Comparison of ENCODE assay signal across 1 cellular context in genomic region chr15:75647370-75648155, GRCh38.
A peak's percentile ranks its signal among the peaks of the same experiment; 100 is the strongest.
TF ChIP-seq lines count a peak whose summit lies in the region.

A gene with protein sequence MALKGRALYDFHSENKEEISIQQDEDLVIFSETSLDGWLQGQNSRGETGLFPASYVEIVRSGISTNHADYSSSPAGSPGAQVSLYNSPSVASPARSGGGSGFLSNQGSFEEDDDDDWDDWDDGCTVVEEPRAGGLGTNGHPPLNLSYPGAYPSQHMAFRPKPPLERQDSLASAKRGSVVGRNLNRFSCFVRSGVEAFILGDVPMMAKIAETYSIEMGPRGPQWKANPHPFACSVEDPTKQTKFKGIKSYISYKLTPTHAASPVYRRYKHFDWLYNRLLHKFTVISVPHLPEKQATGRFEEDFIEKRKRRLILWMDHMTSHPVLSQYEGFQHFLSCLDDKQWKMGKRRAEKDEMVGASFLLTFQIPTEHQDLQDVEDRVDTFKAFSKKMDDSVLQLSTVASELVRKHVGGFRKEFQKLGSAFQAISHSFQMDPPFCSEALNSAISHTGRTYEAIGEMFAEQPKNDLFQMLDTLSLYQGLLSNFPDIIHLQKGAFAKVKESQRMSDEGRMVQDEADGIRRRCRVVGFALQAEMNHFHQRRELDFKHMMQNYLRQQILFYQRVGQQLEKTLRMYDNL (plus strand): TSS chr15:75647912. CDS start chr15:75649103, 1,191 bp downstream.

TF ChIP-seq in HepG2, 621 proteins besides CTCF, POLR2A, EP300 and RAD21 (continued from another document and continues in another):
- TF ChIP-seq PRMT3 (CRISPR knock-in tag; IDR thresholded peaks at IDR 0.05; ENCODE audit: borderline replicate concordance, low read depth) (no peak), CSRNP1 (CRISPR knock-in tag; IDR thresholded peaks at IDR 0.05) (no peak), ZNF552 (CRISPR knock-in tag; IDR thresholded peaks at IDR 0.05; ENCODE audit: borderline replicate concordance) (no peak), KAT8 (CRISPR knock-in tag; IDR thresholded peaks at IDR 0.05) (peak; percentile 17; the same call in 1 of the 2 replicates), BCL6 (CRISPR knock-in tag; IDR thresholded peaks at IDR 0.05) (no peak), ZNF841 (CRISPR knock-in tag; IDR thresholded peaks at IDR 0.05; ENCODE audit: borderline replicate concordance) (no peak), MTF1 (CRISPR knock-in tag; IDR thresholded peaks at IDR 0.05) (no peak), MIXL1 (CRISPR knock-in tag; IDR thresholded peaks at IDR 0.05) (no peak), ZBTB7A (CRISPR knock-in tag; IDR thresholded peaks at IDR 0.05) (peak; percentile 50; the same call in 1 of the 2 replicates), NR2F1 (CRISPR knock-in tag; IDR thresholded peaks at IDR 0.05) (no peak; a peak in 1 of 4 replicates), ETS1 (CRISPR knock-in tag; IDR thresholded peaks at IDR 0.05) (0 out of 2 replicates have a peak, but pooled peaks have one; percentile 45), ZNF121 (CRISPR knock-in tag; IDR thresholded peaks at IDR 0.05) (no peak), ZNF282 (IDR thresholded peaks at IDR 0.05; ENCODE audit: partially characterized antibody) (no peak), RFXANK (CRISPR knock-in tag; IDR thresholded peaks at IDR 0.05) (no peak), ELF4 (CRISPR knock-in tag; IDR thresholded peaks at IDR 0.05; ENCODE audit: borderline replicate concordance) (no peak), ZNF326 (CRISPR knock-in tag; IDR thresholded peaks at IDR 0.05; ENCODE audit: borderline replicate concordance) (no peak), XRCC5 (optimal IDR thresholded peaks at IDR 0.05; ENCODE audit: low read length) (no peak), ZSCAN29 (CRISPR knock-in tag; conservative IDR thresholded peaks at IDR 0.05) (0 out of 2 replicates have a peak, but pooled peaks have one; percentile 31), ZNF224 (CRISPR knock-in tag; IDR thresholded peaks at IDR 0.05) (peak; percentile 25; the same call in 1 of the 2 replicates), ZNF839 (CRISPR knock-in tag; IDR thresholded peaks at IDR 0.05; ENCODE audit: borderline replicate concordance) (no peak), MED1 (CRISPR knock-in tag; IDR thresholded peaks at IDR 0.05) (peak; percentile 46), ZFP62 (CRISPR knock-in tag; IDR thresholded peaks at IDR 0.05) (no peak), HNRNPLL (IDR thresholded peaks at IDR 0.05; ENCODE audit: low read depth, low read length, poor library complexity, severe bottlenecking) (peak; percentile 92), TAF1 (CRISPR knock-in tag; IDR thresholded peaks at IDR 0.05) (peak; percentile 67), RARG (CRISPR knock-in tag; IDR thresholded peaks at IDR 0.05; ENCODE audit: low read depth) (no peak), ZXDC (CRISPR knock-in tag; IDR thresholded peaks at IDR 0.05) (no peak), ZEB1 (IDR thresholded peaks at IDR 0.05; ENCODE audit: insufficient replicate concordance, low read depth) (no peak), ZC3H13 (CRISPR knock-in tag; IDR thresholded peaks at IDR 0.05) (no peak), DPF2 (CRISPR knock-in tag; IDR thresholded peaks at IDR 0.05; ENCODE audit: borderline replicate concordance, low read depth) (no peak), ZNF350 (CRISPR knock-in tag; IDR thresholded peaks at IDR 0.05; ENCODE audit: borderline replicate concordance, low read depth) (no peak), ZNF230 (CRISPR knock-in tag; IDR thresholded peaks at IDR 0.05) (peak; percentile 7; the same call in 1 of the 2 replicates), SSRP1 (CRISPR knock-in tag; IDR thresholded peaks at IDR 0.05) (no peak), MNT (IDR thresholded peaks at IDR 0.05) (no peak), ELF3 (CRISPR knock-in tag; IDR thresholded peaks at IDR 0.05) (peak; percentile 72), ZNF557 (CRISPR knock-in tag; IDR thresholded peaks at IDR 0.05) (no peak), HNRNPL (IDR thresholded peaks at IDR 0.05; ENCODE audit: low read depth, low read length) (0 out of 2 replicates have a peak, but pooled peaks have one; percentile 11), ARID2 (CRISPR knock-in tag; IDR thresholded peaks at IDR 0.05; ENCODE audit: borderline replicate concordance) (peak; percentile 94), PITX1 (CRISPR knock-in tag; IDR thresholded peaks at IDR 0.05) (no peak), HNF4G (IDR thresholded peaks at IDR 0.05; ENCODE audit: borderline replicate concordance, low read depth, low read length) (no peak), HNF4G (CRISPR knock-in tag; IDR thresholded peaks at IDR 0.05; ENCODE audit: borderline replicate concordance, low read depth) (peak; percentile 69), CC2D1A (CRISPR knock-in tag; IDR thresholded peaks at IDR 0.05) (no peak), JUN (CRISPR knock-in tag; IDR thresholded peaks at IDR 0.05) (no peak), TGIF2 (CRISPR knock-in tag; IDR thresholded peaks at IDR 0.05) (peak; percentile 35; the same call in 1 of the 2 replicates), ESRRA (CRISPR knock-in tag; IDR thresholded peaks at IDR 0.05; ENCODE audit: low read depth) (no peak; the same call in 1 of the 2 replicates), POLR2G (IDR thresholded peaks at IDR 0.05; ENCODE audit: low read depth, low read length) (peak; percentile 64), MXD4 (CRISPR knock-in tag; IDR thresholded peaks at IDR 0.05) (0 out of 2 replicates have a peak, but pooled peaks have one; percentile 25), SP140L (CRISPR knock-in tag; IDR thresholded peaks at IDR 0.05; ENCODE audit: borderline replicate concordance) (no peak), CEBPB (IDR thresholded peaks at IDR 0.05; ENCODE audit: borderline replicate concordance, low read depth, low read length) (no peak), TCF12 (IDR thresholded peaks at IDR 0.05) (no peak), TCF12 (CRISPR knock-in tag; IDR thresholded peaks at IDR 0.05) (no peak), ZFP41 (CRISPR knock-in tag; IDR thresholded peaks at IDR 0.05; ENCODE audit: borderline replicate concordance) (no peak)
- TF ChIP-seq, protein P1, sequence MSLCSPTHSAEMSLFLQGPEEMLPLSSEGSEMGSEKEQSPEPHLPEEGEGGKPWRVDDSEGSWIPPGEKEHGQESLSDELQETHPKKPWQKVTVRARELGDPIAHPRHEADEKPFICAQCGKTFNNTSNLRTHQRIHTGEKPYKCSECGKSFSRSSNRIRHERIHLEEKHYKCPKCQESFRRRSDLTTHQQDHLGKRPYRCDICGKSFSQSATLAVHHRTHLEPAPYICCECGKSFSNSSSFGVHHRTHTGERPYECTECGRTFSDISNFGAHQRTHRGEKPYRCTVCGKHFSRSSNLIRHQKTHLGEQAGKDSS (CRISPR knock-in tag; IDR thresholded peaks at IDR 0.05; ENCODE audit: borderline replicate concordance, low read depth) = no peak
- TF ChIP-seq, protein P2, sequence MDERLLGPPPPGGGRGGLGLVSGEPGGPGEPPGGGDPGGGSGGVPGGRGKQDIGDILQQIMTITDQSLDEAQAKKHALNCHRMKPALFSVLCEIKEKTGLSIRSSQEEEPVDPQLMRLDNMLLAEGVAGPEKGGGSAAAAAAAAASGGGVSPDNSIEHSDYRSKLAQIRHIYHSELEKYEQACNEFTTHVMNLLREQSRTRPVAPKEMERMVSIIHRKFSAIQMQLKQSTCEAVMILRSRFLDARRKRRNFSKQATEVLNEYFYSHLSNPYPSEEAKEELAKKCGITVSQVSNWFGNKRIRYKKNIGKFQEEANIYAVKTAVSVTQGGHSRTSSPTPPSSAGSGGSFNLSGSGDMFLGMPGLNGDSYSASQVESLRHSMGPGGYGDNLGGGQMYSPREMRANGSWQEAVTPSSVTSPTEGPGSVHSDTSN (CRISPR knock-in tag; IDR thresholded peaks at IDR 0.05) = no peak
- TF ChIP-seq, protein P3, sequence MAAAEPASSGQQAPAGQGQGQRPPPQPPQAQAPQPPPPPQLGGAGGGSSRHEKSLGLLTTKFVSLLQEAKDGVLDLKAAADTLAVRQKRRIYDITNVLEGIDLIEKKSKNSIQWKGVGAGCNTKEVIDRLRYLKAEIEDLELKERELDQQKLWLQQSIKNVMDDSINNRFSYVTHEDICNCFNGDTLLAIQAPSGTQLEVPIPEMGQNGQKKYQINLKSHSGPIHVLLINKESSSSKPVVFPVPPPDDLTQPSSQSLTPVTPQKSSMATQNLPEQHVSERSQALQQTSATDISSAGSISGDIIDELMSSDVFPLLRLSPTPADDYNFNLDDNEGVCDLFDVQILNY (CRISPR knock-in tag; conservative IDR thresholded peaks at IDR 0.05) = no peak
- TF ChIP-seq, protein P4, sequence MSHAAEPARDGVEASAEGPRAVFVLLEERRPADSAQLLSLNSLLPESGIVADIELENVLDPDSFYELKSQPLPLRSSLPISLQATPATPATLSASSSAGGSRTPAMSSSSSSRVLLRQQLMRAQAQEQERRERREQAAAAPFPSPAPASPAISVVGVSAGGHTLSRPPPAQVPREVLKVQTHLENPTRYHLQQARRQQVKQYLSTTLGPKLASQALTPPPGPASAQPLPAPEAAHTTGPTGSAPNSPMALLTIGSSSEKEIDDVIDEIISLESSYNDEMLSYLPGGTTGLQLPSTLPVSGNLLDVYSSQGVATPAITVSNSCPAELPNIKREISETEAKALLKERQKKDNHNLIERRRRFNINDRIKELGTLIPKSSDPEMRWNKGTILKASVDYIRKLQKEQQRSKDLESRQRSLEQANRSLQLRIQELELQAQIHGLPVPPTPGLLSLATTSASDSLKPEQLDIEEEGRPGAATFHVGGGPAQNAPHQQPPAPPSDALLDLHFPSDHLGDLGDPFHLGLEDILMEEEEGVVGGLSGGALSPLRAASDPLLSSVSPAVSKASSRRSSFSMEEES (CRISPR knock-in tag; IDR thresholded peaks at IDR 0.05) = no peak
- TF ChIP-seq, protein P5, sequence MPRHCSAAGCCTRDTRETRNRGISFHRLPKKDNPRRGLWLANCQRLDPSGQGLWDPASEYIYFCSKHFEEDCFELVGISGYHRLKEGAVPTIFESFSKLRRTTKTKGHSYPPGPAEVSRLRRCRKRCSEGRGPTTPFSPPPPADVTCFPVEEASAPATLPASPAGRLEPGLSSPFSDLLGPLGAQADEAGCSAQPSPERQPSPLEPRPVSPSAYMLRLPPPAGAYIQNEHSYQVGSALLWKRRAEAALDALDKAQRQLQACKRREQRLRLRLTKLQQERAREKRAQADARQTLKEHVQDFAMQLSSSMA (CRISPR knock-in tag; IDR thresholded peaks at IDR 0.05) = no peak
- TF ChIP-seq, protein P6, sequence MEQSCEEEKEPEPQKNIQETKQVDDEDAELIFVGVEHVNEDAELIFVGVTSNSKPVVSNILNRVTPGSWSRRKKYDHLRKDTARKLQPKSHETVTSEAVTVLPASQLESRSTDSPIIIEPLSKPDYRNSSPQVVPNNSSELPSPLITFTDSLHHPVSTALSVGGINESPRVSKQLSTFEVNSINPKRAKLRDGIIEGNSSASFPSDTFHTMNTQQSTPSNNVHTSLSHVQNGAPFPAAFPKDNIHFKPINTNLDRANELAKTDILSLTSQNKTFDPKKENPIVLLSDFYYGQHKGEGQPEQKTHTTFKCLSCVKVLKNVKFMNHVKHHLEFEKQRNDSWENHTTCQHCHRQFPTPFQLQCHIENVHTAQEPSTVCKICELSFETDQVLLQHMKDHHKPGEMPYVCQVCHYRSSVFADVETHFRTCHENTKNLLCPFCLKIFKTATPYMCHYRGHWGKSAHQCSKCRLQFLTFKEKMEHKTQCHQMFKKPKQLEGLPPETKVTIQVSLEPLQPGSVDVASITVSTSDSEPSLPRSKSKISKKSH (CRISPR knock-in tag; IDR thresholded peaks at IDR 0.05; ENCODE audit: borderline replicate concordance) = no peak
